ENCODE assay signal across 1 cellular context in genomic region chrX:86021652-86022289, GRCh38.
TF ChIP-seq lines count a peak whose summit lies in the region.

No MANE protein-coding gene starts in this region.

TF ChIP-seq in GM12878, 131 proteins besides CTCF, POLR2A, EP300 and RAD21:
- peak; percentile 26; the same call in 1 of the 2 replicates for TF ChIP-seq SPI1 (IDR thresholded peaks at IDR 0.05; ENCODE audit: borderline replicate concordance, insufficient read depth, low read depth, low read length)
- TF ChIP-seq NFIC (IDR thresholded peaks at IDR 0.05; ENCODE audit: low read depth, low read length) = no peak
- TF ChIP-seq CEBPZ (IDR thresholded peaks at IDR 0.05; ENCODE audit: low read depth, low read length) = no peak
- no peak for TF ChIP-seq YBX1 (IDR thresholded peaks at IDR 0.05)
